ENCODE assay signal across 14 cellular contexts in the genomic region with DNA sequence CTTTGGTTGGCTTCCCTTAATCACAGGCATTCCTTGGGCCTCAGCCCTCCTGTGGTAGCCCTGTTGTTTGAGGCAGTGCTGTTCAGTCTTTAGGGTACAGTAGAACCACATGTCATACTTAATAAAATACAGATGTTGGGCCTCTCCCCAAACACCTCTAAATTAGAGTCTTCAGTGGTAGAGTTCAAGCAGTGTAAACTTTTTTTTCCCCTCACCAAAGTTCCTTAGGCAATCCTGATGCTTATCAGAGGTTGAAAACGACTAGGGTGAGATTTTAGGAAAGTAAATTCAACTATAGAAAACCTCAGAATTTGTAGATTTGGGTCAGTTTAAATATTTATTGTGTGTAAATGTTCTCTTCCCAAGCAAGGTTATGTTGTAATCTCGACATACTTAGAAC.
"Had no signal": no experiment of that assay in that cellular context is flagged by ENCODE, and none has a peak within 500 bp of the region (broad histone marks: within the 10 kb centered on the region; RNA-seq: fewer than 3 reads in every experiment).

No MANE protein-coding gene starts in this region.

- H3K4me3 ChIP-seq: tibial artery had no signal

- DNase-seq: activated CD4-positive, CD25-positive, alpha-beta regulatory T cell treated with anti-CD3 and anti-CD28 coated beads, Interleukin-2, amount 50 U/mL, for 72 hours; activated effector memory CD4-positive, alpha-beta T cell treated with anti-CD3 and anti-CD28 coated beads, Interleukin-2, amount 50 U/mL, for 16 hours; activated T-cell treated with anti-CD3 and anti-CD28 coated beads, Interleukin-2, amount 50 U/mL, for 1 hour; central memory CD4-positive, alpha-beta T cell; cortex of kidney; effector memory CD4-positive, alpha-beta T cell; retina; T-helper 1 cell; tibial artery had no signal

- H3K4me1 Mint-ChIP-seq: brain; stimulated activated memory B cell treated with anti-CD40 and anti-IgM and Interleukin-4, amounts not matched to agents 10 μg/mL and 1 μg/mL and 100 μg/mL, for 72 hours had no signal

- H3K9me3 Mint-ChIP-seq: brain; neural crest cell; stimulated activated memory B cell treated with anti-CD40 and anti-IgM and Interleukin-4, amounts not matched to agents 10 μg/mL and 1 μg/mL and 100 μg/mL, for 72 hours had no signal

- H3K4me3 Mint-ChIP-seq: activated naive CD8-positive, alpha-beta T cell; brain; neural crest cell; stimulated activated memory B cell treated with anti-CD40 and anti-IgM and Interleukin-4, amounts not matched to agents 10 μg/mL and 1 μg/mL and 100 μg/mL, for 72 hours had no signal

- H3K27me3 Mint-ChIP-seq: activated naive CD8-positive, alpha-beta T cell; brain; stimulated activated memory B cell treated with anti-CD40 and anti-IgM and Interleukin-4, amounts not matched to agents 10 μg/mL and 1 μg/mL and 100 μg/mL, for 72 hours had no signal

- FAIRE-seq: islet of Langerhans had no signal

- H3K9me3 ChIP-seq: tibial artery had no signal

- H3K27ac ChIP-seq: tibial artery had no signal

- H3K27me3 ChIP-seq: tibial artery had no signal

- ATAC-seq: stimulated activated memory B cell treated with anti-CD40 and anti-IgM and Interleukin-4, amounts not matched to agents 10 μg/mL and 1 μg/mL and 100 μg/mL, for 72 hours had no signal

- H3K27ac Mint-ChIP-seq: activated naive CD8-positive, alpha-beta T cell; stimulated activated memory B cell treated with anti-CD40 and anti-IgM and Interleukin-4, amounts not matched to agents 10 μg/mL and 1 μg/mL and 100 μg/mL, for 72 hours had no signal

- H3K4me1 ChIP-seq: tibial artery had no signal
